In the genomic region with DNA sequence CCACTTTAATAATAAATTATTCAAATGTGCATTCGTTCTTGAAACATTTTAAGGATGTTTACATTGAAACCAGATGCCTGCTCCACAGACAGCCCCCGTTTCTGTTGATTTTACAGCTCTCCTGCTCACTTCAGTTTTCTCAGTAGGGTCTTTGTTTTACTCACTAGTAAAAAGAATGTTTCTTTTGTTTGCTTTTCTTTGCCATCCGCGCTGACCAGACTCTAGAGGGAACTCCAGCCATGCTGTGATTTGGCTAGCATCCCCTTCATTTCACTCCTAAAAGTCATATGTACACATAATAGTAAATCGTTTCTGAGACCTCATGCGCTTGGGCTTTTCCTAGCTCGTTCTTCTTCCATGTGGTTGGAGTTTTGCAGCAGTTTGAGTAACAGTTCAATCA, we compare ENCODE assay signal across 15 cellular contexts. TPM values are rescaled to one million over a fixed set of nuclear protein-coding genes. Genes with fewer than 3 reads are reported as not detected.
DNase-seq lines count a peak whose midpoint lies in the region; ATAC-seq, FAIRE-seq and TF ChIP-seq lines count a peak whose summit lies in the region.
"Had no signal": no experiment of that assay in that cellular context is flagged by ENCODE, and none has a peak within 500 bp of the region (broad histone marks: within the 10 kb centered on the region; RNA-seq: fewer than 3 reads in every experiment).

No MANE protein-coding gene starts in this region.

- peak; percentile 6 for TF ChIP-seq CTCF in astrocyte (IDR thresholded peaks at IDR 0.05; ENCODE audit: insufficient read depth, low read depth, low read length)
- TF ChIP-seq CTCF in upper lobe of right lung (IDR thresholded peaks at IDR 0.05) = no peak
- no peak for TF ChIP-seq CTCF in foreskin keratinocyte (conservative IDR thresholded peaks at IDR 0.05)

- H3K79me2 ChIP-seq in astrocyte (ENCODE audit: insufficient read depth, low read length) = no peaks in the 10 kb centered on the region

- 46% methylated on average over 7 of the region's 7 CpGs for WGBS in HUES64

- no peak overlapping the region for H3K4me3 Mint-ChIP-seq in astrocyte (ENCODE audit: unreplicated experiment)
- H3K4me3 Mint-ChIP-seq: activated naive CD8-positive, alpha-beta T cell treated with anti-CD3 and anti-CD28 coated beads, Interleukin-2, amount 50 U/mL, for 24 hours; T-helper 1 cell treated with Interleukin-12 subunit alpha and Interleukin-12 subunit beta and Interleukin-4 antibody, amounts not matched to agents 30 μg/mL and 1 μg/mL, for 36 hours had no signal

- peak overlapping the region; percentile 44; the same call in 1 of the 2 replicates for H3K9ac ChIP-seq in HUES64 (ENCODE audit: low read depth, low read length)
- H3K9ac ChIP-seq in astrocyte (ENCODE audit: low read length) = no peak overlapping the region

- H3K27ac ChIP-seq in HUES64 (ENCODE audit: low read depth, low read length) = no peak overlapping the region
- H3K27ac ChIP-seq in astrocyte (ENCODE audit: low read depth, low read length) = no peak overlapping the region
- H3K27ac ChIP-seq in upper lobe of right lung = no peak overlapping the region
- H3K27ac ChIP-seq in foreskin keratinocyte = no peak overlapping the region

- H3K4me1 ChIP-seq in HUES64 (ENCODE audit: insufficient read depth, low read length) (peaks cover 15% of the 10 kb centered on the region), astrocyte (ENCODE audit: insufficient read depth, low read length) (peaks cover 7% of the 10 kb centered on the region), upper lobe of right lung (peaks cover 8% of the 10 kb centered on the region), foreskin keratinocyte (no peaks in the 10 kb centered on the region)

- H3K4me3 ChIP-seq in HUES64 (ENCODE audit: low read length) (no peak overlapping the region), astrocyte (ENCODE audit: insufficient read depth, low read depth, low read length) (no peak overlapping the region), upper lobe of right lung (no peak overlapping the region)

- FAIRE-seq in astrocyte (lab: Jason Lieb, UNC) = no peak
- FAIRE-seq: GM19239 had no signal

- H3K36me3 ChIP-seq in HUES64 (ENCODE audit: insufficient read depth, low read length) = no peaks in the 10 kb centered on the region
- H3K36me3 ChIP-seq in astrocyte (ENCODE audit: insufficient read depth, low read length) = no peaks in the 10 kb centered on the region
- H3K36me3 ChIP-seq in upper lobe of right lung = no peaks in the 10 kb centered on the region

- no peaks in the 10 kb centered on the region for H4K20me1 ChIP-seq in astrocyte (ENCODE audit: insufficient read depth, low read length)

- H3K27me3 ChIP-seq in HUES64 (ENCODE audit: insufficient read depth, low read length) (no peaks in the 10 kb centered on the region), astrocyte (ENCODE audit: insufficient read depth, low read length) (no peaks in the 10 kb centered on the region), upper lobe of right lung (no peaks in the 10 kb centered on the region), foreskin keratinocyte (peaks cover 73% of the 10 kb centered on the region)

- H3K9me3 ChIP-seq in HUES64 (ENCODE audit: insufficient read depth, low read depth, low read length) (no peaks in the 10 kb centered on the region), astrocyte (ENCODE audit: insufficient read depth, low read depth, low read length) (no peaks in the 10 kb centered on the region), upper lobe of right lung (no peaks in the 10 kb centered on the region)

- no peak overlapping the region for H3K27ac Mint-ChIP-seq in astrocyte (ENCODE audit: unreplicated experiment)
- H3K27ac Mint-ChIP-seq: activated naive CD8-positive, alpha-beta T cell treated with anti-CD3 and anti-CD28 coated beads, Interleukin-2, amount 50 U/mL, for 24 hours; T-helper 1 cell treated with Interleukin-12 subunit alpha and Interleukin-12 subunit beta and Interleukin-4 antibody, amounts not matched to agents 30 μg/mL and 1 μg/mL, for 36 hours had no signal

- DNase-seq in AG08396 (ENCODE audit: low spot score) = peak; percentile 24
- DNase-seq in astrocyte (ENCODE audit: low read depth) = peak; percentile 61
- DNase-seq in left kidney (ENCODE audit: low read depth, low spot score) = peak; percentile 70
- DNase-seq in upper lobe of right lung = no peak
- DNase-seq in AML-193 (lab: John Stamatoyannopoulos, UW) = no peak
- no peak for DNase-seq in foreskin keratinocyte
- DNase-seq: activated naive CD8-positive, alpha-beta T cell treated with anti-CD3 and anti-CD28 coated beads, Interleukin-2, amount 50 U/mL, for 24 hours; activated T-cell treated with anti-CD3 and anti-CD28 coated beads, Interleukin-2, amount 50 U/mL, for 1 hour; islet precursor cell; NCI-H2081 treated with DMSO at 0.1 percent for 48 hours; stimulated activated CD4-positive, alpha-beta T cell treated with anti-CD3 and anti-CD28 coated beads, Interleukin-2, amount 100 ng/mL, for 24 hours had no signal

- H3K9me3 Mint-ChIP-seq in astrocyte (ENCODE audit: unreplicated experiment) = no peaks in the 10 kb centered on the region
- H3K9me3 Mint-ChIP-seq: activated naive CD8-positive, alpha-beta T cell treated with anti-CD3 and anti-CD28 coated beads, Interleukin-2, amount 50 U/mL, for 24 hours; T-helper 1 cell treated with Interleukin-12 subunit alpha and Interleukin-12 subunit beta and Interleukin-4 antibody, amounts not matched to agents 30 μg/mL and 1 μg/mL, for 36 hours had no signal

- H3K27me3 Mint-ChIP-seq in astrocyte (ENCODE audit: low read depth, unreplicated experiment) = no peaks in the 10 kb centered on the region

- H3K36me3 Mint-ChIP-seq in astrocyte (ENCODE audit: low read depth, unreplicated experiment) = no peaks in the 10 kb centered on the region

- peak overlapping the region; percentile 37 for H2AFZ ChIP-seq in astrocyte (ENCODE audit: low read depth, low read length)

- no peak for ATAC-seq in HG03460 (IDR thresholded peaks at IDR 0.05; ENCODE audit: unreplicated experiment)
- no peak for ATAC-seq in upper lobe of right lung
- ATAC-seq in foreskin keratinocyte = no peak
- ATAC-seq: activated naive CD8-positive, alpha-beta T cell treated with anti-CD3 and anti-CD28 coated beads, Interleukin-2, amount 50 U/mL, for 24 hours had no signal

- H3K4me1 Mint-ChIP-seq in astrocyte (ENCODE audit: low read depth, unreplicated experiment) = peaks cover 14% of the 10 kb centered on the region
- H3K4me1 Mint-ChIP-seq: activated naive CD8-positive, alpha-beta T cell treated with anti-CD3 and anti-CD28 coated beads, Interleukin-2, amount 50 U/mL, for 24 hours had no signal

- peak overlapping the region; percentile 73 for H3K4me2 ChIP-seq in astrocyte (ENCODE audit: low read length)

- intact Hi-C loops in upper lobe of right lung (cut with DNase I) = no loop called here

RNA-seq across cellular contexts. Expression of a gene that starts 28.7 kb away (rescaled TPM):
- 4.3 TPM for polyA plus RNA-seq in HUES64 (2013, experiment 1 of 2)
- 6.6 TPM for polyA plus RNA-seq in HUES64 (2013, experiment 2 of 2)
- total RNA-seq in astrocyte (58.1 and 61.3 TPM in 2 replicates), upper lobe of right lung (52.4 TPM), foreskin keratinocyte (6.6 and 8.9 TPM in 2 replicates)
- polyA plus RNA-seq in foreskin keratinocyte = not detected in 2 replicates

Comparison
In these comparisons a context has a peak if more than half of its experiments do, and no peak if none do; other contexts are left out.
1. DNase-seq: peak in AG08396 (single experiment), astrocyte (single experiment) and left kidney (single experiment); none in upper lobe of right lung (single experiment), AML-193 (0 of 2) and foreskin keratinocyte (0 of 2).